In genomic region chr18:49368876-49369440, GRCh38 we compare ENCODE assay signal across 13 cellular contexts.
DNase-seq lines count a peak whose midpoint lies in the region; ATAC-seq, FAIRE-seq and TF ChIP-seq lines count a peak whose summit lies in the region.
"Had no signal": no experiment of that assay in that cellular context is flagged by ENCODE, and none has a peak within 500 bp of the region (broad histone marks: within the 10 kb centered on the region; RNA-seq: fewer than 3 reads in every experiment).

No MANE protein-coding gene starts in this region.

- dilution Hi-C loops in keratinocyte (cut with MboI; ENCODE audit: extremely low pct_ligation_motif_present, low sequenced_read_pairs): no loop called here

- H3K27me3 Mint-ChIP-seq in T-helper 17 cell: no peaks in the 10 kb centered on the region
- H3K27me3 Mint-ChIP-seq in activated naive CD4-positive, alpha-beta T cell treated with anti-CD3 and anti-CD28 coated beads, Interleukin-2, amount 10 ng/mL, durations not matched to agents 7 days and 5 days: no peaks in the 10 kb centered on the region
- H3K27me3 Mint-ChIP-seq in CD14-positive monocyte (ENCODE audit: low read depth in 3 of 3): peaks cover 0 to 4% (median 0%) of the 10 kb centered on the region in 3 donors
- H3K27me3 Mint-ChIP-seq: activated T-helper 17 cell treated with anti-CD3 and anti-CD28 coated beads, Interleukin-2, amount 50 U/mL, for 72 hours had no signal

- H3K9ac ChIP-seq in keratinocyte (ENCODE audit: control insufficient read depth, extremely low read depth, insufficient read depth, low read length): no peak overlapping the region
- H3K9ac ChIP-seq: SK-N-SH had no signal

- no peak overlapping the region for H3K27ac ChIP-seq in keratinocyte (ENCODE audit: control insufficient read depth, insufficient read depth, low read length)
- no peak overlapping the region for H3K27ac ChIP-seq in small intestine (ENCODE audit: low read depth in 1 of 2, low read length in 1 of 2)
- no peak overlapping the region for H3K27ac ChIP-seq in brain microvascular endothelial cell
- H3K27ac ChIP-seq: foreskin keratinocyte had no signal

- peak overlapping the region; percentile 41 for H3K4me2 ChIP-seq in keratinocyte (ENCODE audit: control insufficient read depth, extremely low read depth, insufficient read depth, low read depth, low read length)
- H3K4me2 ChIP-seq: SK-N-SH had no signal

- FAIRE-seq in keratinocyte (lab: Jason Lieb, UNC) (no peak), small intestine (lab: Jason Lieb, UNC) (no peak)

- H3K4me3 ChIP-seq in keratinocyte (ENCODE audit: control insufficient read depth in 2 of 3, extremely low read depth in 1 of 3, insufficient read depth in 2 of 3, low read depth in 1 of 3, low read length in 3 of 3) (no peak overlapping the region), small intestine (ENCODE audit: low read depth in 1 of 2, low read length in 2 of 2) (no peak overlapping the region), brain microvascular endothelial cell (ENCODE audit: low read depth, low read length) (no peak overlapping the region)

- intact Hi-C loops in CD14-positive monocyte (cut with micrococcal nuclease): no loop called here

- no peaks in the 10 kb centered on the region for H3K9me1 ChIP-seq in keratinocyte (ENCODE audit: control insufficient read depth, extremely low read depth, insufficient read depth, low read length)

- peaks cover 9% of the 10 kb centered on the region for H3K4me1 Mint-ChIP-seq in T-helper 17 cell
- no peaks in the 10 kb centered on the region for H3K4me1 Mint-ChIP-seq in activated naive CD4-positive, alpha-beta T cell treated with anti-CD3 and anti-CD28 coated beads, Interleukin-2, amount 10 ng/mL, durations not matched to agents 7 days and 5 days
- H3K4me1 Mint-ChIP-seq in CD14-positive monocyte: no peaks in the 10 kb centered on the region
- H3K4me1 Mint-ChIP-seq: activated T-helper 17 cell treated with anti-CD3 and anti-CD28 coated beads, Interleukin-2, amount 50 U/mL, for 72 hours had no signal

- CTCF ChIA-PET in activated naive CD4-positive, alpha-beta T cell treated with anti-CD3 and anti-CD28 coated beads, Interleukin-2, amount 10 ng/mL, durations not matched to agents 7 days and 5 days (lab: Charles Lee): no interaction called here

- H3K27ac Mint-ChIP-seq in T-helper 17 cell (peak overlapping the region; percentile 62), CD14-positive monocyte (peak overlapping the region in 2 of 7 donors; percentile 31 to 66)
- no peak overlapping the region for H3K27ac Mint-ChIP-seq in activated naive CD4-positive, alpha-beta T cell treated with anti-CD3 and anti-CD28 coated beads, Interleukin-2, amount 10 ng/mL, durations not matched to agents 7 days and 5 days
- H3K27ac Mint-ChIP-seq: activated T-helper 17 cell treated with anti-CD3 and anti-CD28 coated beads, Interleukin-2, amount 50 U/mL, for 72 hours had no signal

- DNase-seq in LHCN-M2 (ENCODE audit: low read depth) (peak; percentile 3), T-helper 17 cell (no peak), keratinocyte (ENCODE audit: low read depth, low spot score) (no peak), small intestine (peak; percentile 15), brain microvascular endothelial cell (no peak), CD14-positive monocyte (ENCODE audit: low spot score) (no peak), NOMO-1 treated with dmso at 0.1 percent for 144 hours (lab: John Stamatoyannopoulos, UW; ENCODE audit: unreplicated experiment) (no peak)
- DNase-seq in activated naive CD4-positive, alpha-beta T cell treated with anti-CD3 and anti-CD28 coated beads, Interleukin-2, amount 10 ng/mL, durations not matched to agents 7 days and 5 days: no peak
- DNase-seq: foreskin keratinocyte, KBM-7, NCI-H524, SK-N-SH had no signal

- no peak for ATAC-seq in T-helper 17 cell
- ATAC-seq: activated T-helper 17 cell treated with anti-CD3 and anti-CD28 coated beads, Interleukin-2, amount 50 U/mL, for 72 hours; foreskin keratinocyte had no signal

- no peaks in the 10 kb centered on the region for H3K9me3 ChIP-seq in T-helper 17 cell (ENCODE audit: control insufficient read depth, low read length, poor library complexity, severe bottlenecking)
- H3K9me3 ChIP-seq in keratinocyte (ENCODE audit: control insufficient read depth, low read depth, low read length): no peaks in the 10 kb centered on the region
- no peaks in the 10 kb centered on the region for H3K9me3 ChIP-seq in small intestine (ENCODE audit: control insufficient read depth, low read depth)
- H3K9me3 ChIP-seq: SK-N-SH had no signal

- no peaks in the 10 kb centered on the region for H3K79me2 ChIP-seq in keratinocyte (ENCODE audit: control insufficient read depth, insufficient read depth, low read length)

- H3K36me3 ChIP-seq in keratinocyte (ENCODE audit: control insufficient read depth in 2 of 2, extremely low read depth in 1 of 2, insufficient read depth in 2 of 2, low read length in 2 of 2): no peaks in the 10 kb centered on the region
- H3K36me3 ChIP-seq in small intestine (ENCODE audit: control insufficient read depth in 2 of 2, insufficient read depth in 2 of 2, low read length in 2 of 2): no peaks in the 10 kb centered on the region
- no peaks in the 10 kb centered on the region for H3K36me3 ChIP-seq in brain microvascular endothelial cell (replicated peaks)

- peaks cover 3% of the 10 kb centered on the region for H3K4me1 ChIP-seq in keratinocyte (ENCODE audit: control insufficient read depth, extremely low read depth, insufficient read depth, low read length)
- no peaks in the 10 kb centered on the region for H3K4me1 ChIP-seq in small intestine (ENCODE audit: control insufficient read depth in 2 of 2, insufficient read depth in 1 of 2, low read depth in 1 of 2, low read length in 1 of 2)

- 68 to 84% (median 83%) methylated on average over 10 of the region's 10 CpGs for WGBS in small intestine, 3 donors

- H3K9me3 Mint-ChIP-seq in activated naive CD4-positive, alpha-beta T cell treated with anti-CD3 and anti-CD28 coated beads, Interleukin-2, amount 10 ng/mL, durations not matched to agents 7 days and 5 days: no peaks in the 10 kb centered on the region
- H3K9me3 Mint-ChIP-seq in CD14-positive monocyte: no peaks in the 10 kb centered on the region
- H3K9me3 Mint-ChIP-seq: activated T-helper 17 cell treated with anti-CD3 and anti-CD28 coated beads, Interleukin-2, amount 50 U/mL, for 72 hours had no signal

- H3K27me3 ChIP-seq in keratinocyte (ENCODE audit: control insufficient read depth, extremely low read depth, insufficient read depth, low read length) (no peaks in the 10 kb centered on the region), small intestine (ENCODE audit: control insufficient read depth in 2 of 2, insufficient read depth in 2 of 2, low read length in 2 of 2) (no peaks in the 10 kb centered on the region), brain microvascular endothelial cell (replicated peaks) (no peaks in the 10 kb centered on the region)
- H3K27me3 ChIP-seq: foreskin keratinocyte had no signal

- H3K4me3 Mint-ChIP-seq in T-helper 17 cell (no peak overlapping the region), CD14-positive monocyte (no peak overlapping the region)
- no peak overlapping the region for H3K4me3 Mint-ChIP-seq in activated naive CD4-positive, alpha-beta T cell treated with anti-CD3 and anti-CD28 coated beads, Interleukin-2, amount 10 ng/mL, durations not matched to agents 7 days and 5 days
- H3K4me3 Mint-ChIP-seq: activated T-helper 17 cell treated with anti-CD3 and anti-CD28 coated beads, Interleukin-2, amount 50 U/mL, for 72 hours had no signal

- no peak for TF ChIP-seq CTCF in keratinocyte (optimal IDR thresholded peaks at IDR 0.05 in 1 of 3, IDR thresholded peaks at IDR 0.05 in 1 of 3, conservative IDR thresholded peaks at IDR 0.05 in 1 of 3; ENCODE audit: extremely low read depth in 1 of 3, insufficient read depth in 2 of 3, low read length in 3 of 3)
- TF ChIP-seq CTCF in brain microvascular endothelial cell (IDR thresholded peaks at IDR 0.05; ENCODE audit: low read depth, low read length, missing control alignments): no peak
- no peak for TF ChIP-seq CTCF in CD14-positive monocyte (IDR thresholded peaks at IDR 0.05)

- H2AFZ ChIP-seq in keratinocyte (ENCODE audit: control insufficient read depth, low read length): no peak overlapping the region

- no peaks in the 10 kb centered on the region for H4K20me1 ChIP-seq in keratinocyte (ENCODE audit: control insufficient read depth, extremely low read depth, insufficient read depth, low read length)

- peaks cover 2% of the 10 kb centered on the region for H3K36me3 Mint-ChIP-seq in T-helper 17 cell (ENCODE audit: low read depth)
- peaks cover 5% of the 10 kb centered on the region for H3K36me3 Mint-ChIP-seq in activated naive CD4-positive, alpha-beta T cell treated with anti-CD3 and anti-CD28 coated beads, Interleukin-2, amount 10 ng/mL, durations not matched to agents 7 days and 5 days
- peaks cover 31 to 49% of the 10 kb centered on the region in 2 donors for H3K36me3 Mint-ChIP-seq in CD14-positive monocyte

- in situ Hi-C loops in brain microvascular endothelial cell (cut with HindIII; ENCODE audit: low pct_ligation_motif_present, low sequenced_read_pairs): no loop called here

Comparison
In these comparisons a context has a peak if more than half of its experiments do, and no peak if none do; other contexts are left out.
1. DNase-seq: peak in LHCN-M2 (single experiment) and small intestine (single experiment); none in T-helper 17 cell (0 of 3), keratinocyte (single experiment), activated naive CD4-positive, alpha-beta T cell treated with anti-CD3 and anti-CD28 coated beads, Interleukin-2, amount 10 ng/mL, durations not matched to agents 7 days and 5 days (single experiment), brain microvascular endothelial cell (single experiment), CD14-positive monocyte (single experiment) and NOMO-1 treated with dmso at 0.1 percent for 144 hours (single experiment).